Comparison of ENCODE assay signal across 1 cellular context in the genomic region with DNA sequence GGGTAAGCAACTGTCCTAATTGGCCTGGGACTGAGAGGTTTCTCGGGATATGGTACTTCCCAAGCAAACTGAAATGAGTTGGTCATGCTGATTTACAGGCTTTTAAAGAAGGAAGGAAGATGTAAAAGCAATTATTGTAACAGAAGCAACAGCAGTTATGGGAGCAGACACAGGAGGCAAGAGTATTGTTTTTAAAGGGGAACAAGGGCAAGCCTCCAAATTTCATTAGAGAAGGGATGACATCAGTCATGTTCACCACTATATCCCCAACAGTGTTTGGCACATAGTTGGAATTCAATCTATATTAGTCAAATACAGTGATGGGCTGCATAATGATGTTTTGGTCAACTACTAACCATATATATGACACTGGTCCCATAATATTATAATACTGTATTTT.
TF ChIP-seq lines count a peak whose summit lies in the region.

No MANE protein-coding gene starts in this region.

TF ChIP-seq in IMR-90, 13 proteins besides CTCF, POLR2A, EP300 and RAD21:
- TF ChIP-seq, protein P1, sequence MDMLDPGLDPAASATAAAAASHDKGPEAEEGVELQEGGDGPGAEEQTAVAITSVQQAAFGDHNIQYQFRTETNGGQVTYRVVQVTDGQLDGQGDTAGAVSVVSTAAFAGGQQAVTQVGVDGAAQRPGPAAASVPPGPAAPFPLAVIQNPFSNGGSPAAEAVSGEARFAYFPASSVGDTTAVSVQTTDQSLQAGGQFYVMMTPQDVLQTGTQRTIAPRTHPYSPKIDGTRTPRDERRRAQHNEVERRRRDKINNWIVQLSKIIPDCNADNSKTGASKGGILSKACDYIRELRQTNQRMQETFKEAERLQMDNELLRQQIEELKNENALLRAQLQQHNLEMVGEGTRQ (IDR thresholded peaks at IDR 0.05; ENCODE audit: low read depth, low read length) = no peak
- TF ChIP-seq MAFK (IDR thresholded peaks at IDR 0.05; ENCODE audit: low read depth, low read length) (no peak), RFX5 (IDR thresholded peaks at IDR 0.05; ENCODE audit: low read depth, low read length) (no peak), FOS (IDR thresholded peaks at IDR 0.05; ENCODE audit: low read depth, low read length) (no peak), CHD1 (IDR thresholded peaks at IDR 0.05; ENCODE audit: low read depth, low read length) (no peak), MAZ (IDR thresholded peaks at IDR 0.05; ENCODE audit: borderline replicate concordance, low read depth, low read length) (no peak), NFE2L2 (IDR thresholded peaks at IDR 0.05; ENCODE audit: low read depth, low read length) (no peak), SMC3 (IDR thresholded peaks at IDR 0.05; ENCODE audit: low read depth, low read length) (no peak), CEBPB (IDR thresholded peaks at IDR 0.05; ENCODE audit: low read depth, low read length) (no peak)
TF ChIP-seq in IMR-90: peak in this region for 0.
